In the genomic region with DNA sequence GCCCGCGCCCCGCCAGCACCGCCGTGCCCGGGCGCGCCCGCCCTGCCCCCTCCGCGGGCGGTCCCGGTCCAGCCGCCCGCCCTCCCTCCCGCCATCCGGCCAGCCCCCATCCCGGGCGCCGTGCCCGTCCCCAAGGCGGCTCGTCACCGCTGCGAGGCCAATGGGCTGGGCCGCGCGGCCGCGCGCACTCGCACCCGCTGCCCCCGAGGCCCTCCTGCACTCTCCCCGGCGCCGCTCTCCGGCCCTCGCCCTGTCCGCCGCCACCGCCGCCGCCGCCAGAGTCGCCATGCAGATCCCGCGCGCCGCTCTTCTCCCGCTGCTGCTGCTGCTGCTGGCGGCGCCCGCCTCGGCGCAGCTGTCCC, we compare ENCODE assay signal across 8 cellular contexts. TPM values are rescaled to one million over a fixed set of nuclear protein-coding genes. Genes with fewer than 3 reads are reported as not detected.
DNase-seq lines count a peak whose midpoint lies in the region; ATAC-seq and TF ChIP-seq lines count a peak whose summit lies in the region.

HTRA1 (plus strand) TSS at position 187 of the 362 bp plus-strand sequence; CDS start at position 287, 100 bp downstream.

- POLR2A ChIA-PET in activated CD4-positive, alpha-beta T cell treated with anti-CD3 and anti-CD28 coated beads, Interleukin-2, amount 10 ng/mL, durations not matched to agents 7 days and 5 days (lab: Charles Lee) = no interaction called here

- CTCF ChIA-PET in activated CD4-positive, alpha-beta T cell treated with anti-CD3 and anti-CD28 coated beads, Interleukin-2, amount 10 ng/mL, durations not matched to agents 7 days and 5 days (lab: Charles Lee) = no interaction called here

- in situ Hi-C loops in KBM-7 (cut with MboI; ENCODE audit: low pct_unique_long_range_greater_than_20kb, low sequenced_read_pairs) = no loop called here

- no peak for DNase-seq in activated CD4-positive, alpha-beta T cell treated with anti-CD3 and anti-CD28 coated beads, Interleukin-2, amount 10 ng/mL, durations not matched to agents 7 days and 5 days
- DNase-seq in activated CD4-positive, alpha-beta T cell treated with anti-CD3 and anti-CD28 coated beads for 4 hours = no peak
- no peak for DNase-seq in activated naive CD4-positive, alpha-beta T cell treated with anti-CD3 and anti-CD28 coated beads, Interleukin-2, amount 50 U/mL, for 72 hours (ENCODE audit: low spot score in 2 of 2)
- DNase-seq in globus pallidus (ENCODE audit: low spot score) (peak; percentile 91), NCI-H187 treated with DMSO at 0.1 percent for 48 hours (lab: John Stamatoyannopoulos, UW) (no peak), KBM-7 (no peak)

- H3K9me3 Mint-ChIP-seq in activated CD4-positive, alpha-beta T cell treated with anti-CD3 and anti-CD28 coated beads, Interleukin-2, amount 10 ng/mL, durations not matched to agents 7 days and 5 days = no peaks in the 10 kb centered on the region
- no peaks in the 10 kb centered on the region for H3K9me3 Mint-ChIP-seq in activated naive CD4-positive, alpha-beta T cell treated with anti-CD3 and anti-CD28 coated beads, Interleukin-2, amount 50 U/mL, for 72 hours
- H3K9me3 Mint-ChIP-seq in nephron = no peaks in the 10 kb centered on the region

- no peaks in the 10 kb centered on the region for H3K36me3 Mint-ChIP-seq in activated CD4-positive, alpha-beta T cell treated with anti-CD3 and anti-CD28 coated beads, Interleukin-2, amount 10 ng/mL, durations not matched to agents 7 days and 5 days (ENCODE audit: low read depth)
- peaks cover 0 to 12% of the 10 kb centered on the region in 2 donors for H3K36me3 Mint-ChIP-seq in activated naive CD4-positive, alpha-beta T cell treated with anti-CD3 and anti-CD28 coated beads, Interleukin-2, amount 50 U/mL, for 72 hours
- H3K36me3 Mint-ChIP-seq in nephron (ENCODE audit: low read depth) = no peaks in the 10 kb centered on the region

- TF ChIP-seq CTCF in nephron (IDR thresholded peaks at IDR 0.05; ENCODE audit: unreplicated experiment in 3 of 3) = no peak

- peak within 1 kb of the TSS; percentile 53 for H3K4me3 Mint-ChIP-seq in activated CD4-positive, alpha-beta T cell treated with anti-CD3 and anti-CD28 coated beads, Interleukin-2, amount 10 ng/mL, durations not matched to agents 7 days and 5 days
- peak within 1 kb of the TSS; percentile 92 to 96 (median 93) for H3K4me3 Mint-ChIP-seq in nephron

- ATAC-seq in activated naive CD4-positive, alpha-beta T cell treated with anti-CD3 and anti-CD28 coated beads, Interleukin-2, amount 50 U/mL, for 72 hours = peak; percentile 9 to 43
- no peak for ATAC-seq in GM19397 (IDR thresholded peaks at IDR 0.05; ENCODE audit: unreplicated experiment)

- H3K27me3 Mint-ChIP-seq in activated CD4-positive, alpha-beta T cell treated with anti-CD3 and anti-CD28 coated beads, Interleukin-2, amount 10 ng/mL, durations not matched to agents 7 days and 5 days = peaks cover 65% of the 10 kb centered on the region
- peaks cover 78% of the 10 kb centered on the region for H3K27me3 Mint-ChIP-seq in nephron (ENCODE audit: low read depth)

- H3K27ac Mint-ChIP-seq in activated CD4-positive, alpha-beta T cell treated with anti-CD3 and anti-CD28 coated beads, Interleukin-2, amount 10 ng/mL, durations not matched to agents 7 days and 5 days = no peak within 1 kb of the TSS
- H3K27ac Mint-ChIP-seq in activated naive CD4-positive, alpha-beta T cell treated with anti-CD3 and anti-CD28 coated beads, Interleukin-2, amount 50 U/mL, for 72 hours = no peak within 1 kb of the TSS
- H3K27ac Mint-ChIP-seq in nephron = peak within 1 kb of the TSS; percentile 59 to 92 (median 88)

- H3K4me1 Mint-ChIP-seq in activated CD4-positive, alpha-beta T cell treated with anti-CD3 and anti-CD28 coated beads, Interleukin-2, amount 10 ng/mL, durations not matched to agents 7 days and 5 days = peaks cover 8% of the 10 kb centered on the region
- H3K4me1 Mint-ChIP-seq in nephron = peaks cover 35% of the 10 kb centered on the region

RNA-seq across cellular contexts. Expression of gene HTRA1, which starts in this region (rescaled TPM):
- total RNA-seq in activated CD4-positive, alpha-beta T cell treated with anti-CD3 and anti-CD28 coated beads, Interleukin-2, amount 10 ng/mL, durations not matched to agents 7 days and 5 days = not detected
- total RNA-seq in activated naive CD4-positive, alpha-beta T cell treated with anti-CD3 and anti-CD28 coated beads, Interleukin-2, amount 50 U/mL, for 72 hours = not detected

Comparison
In these comparisons a context has a peak if more than half of its experiments do, and no peak if none do; other contexts are left out.
1. Peak in ATAC-seq in activated naive CD4-positive, alpha-beta T cell treated with anti-CD3 and anti-CD28 coated beads, Interleukin-2, amount 50 U/mL, for 72 hours; RNA of the gene not detected or under 1 TPM.
2. H3K27ac Mint-ChIP-seq: peak in nephron (3 of 3); none in activated CD4-positive, alpha-beta T cell treated with anti-CD3 and anti-CD28 coated beads, Interleukin-2, amount 10 ng/mL, durations not matched to agents 7 days and 5 days (single experiment) and activated naive CD4-positive, alpha-beta T cell treated with anti-CD3 and anti-CD28 coated beads, Interleukin-2, amount 50 U/mL, for 72 hours (0 of 2).